8 cellular contexts compared by ENCODE assay signal in genomic region chr5:87541033-87541432, GRCh38.
A peak's percentile ranks its signal among the peaks of the same experiment; 100 is the strongest.
DNase-seq lines count a peak whose midpoint lies in the region; ATAC-seq and TF ChIP-seq lines count a peak whose summit lies in the region.

No MANE protein-coding gene starts in this region.

- H3K4me1 ChIP-seq in adrenal gland (replicated peaks in 1 of 2) (no peaks in the 10 kb centered on the region), iPS DF 6.9 (ENCODE audit: control insufficient read depth, insufficient read depth, low read length) (peaks cover 2% of the 10 kb centered on the region; the same call in 1 of the 2 replicates), esophagus squamous epithelium (no peaks in the 10 kb centered on the region)

- 28 to 37% (median 33%) methylated on average over 1 of the region's 1 CpG for WGBS in adrenal gland, 4 donors
- no CpG with 5 or more reads among the region's 1 CpG for WGBS in iPS DF 6.9 (ENCODE audit: insufficient coverage, insufficient read length)
- WGBS in esophagus squamous epithelium, 2 donors: 36 to 52% methylated on average over 1 of the region's 1 CpG

- no peaks in the 10 kb centered on the region for H3K9me3 ChIP-seq in adrenal gland (replicated peaks in 1 of 3)
- H3K9me3 ChIP-seq in iPS DF 6.9 (ENCODE audit: control insufficient read depth, insufficient read depth, low read length): no peaks in the 10 kb centered on the region
- no peaks in the 10 kb centered on the region for H3K9me3 ChIP-seq in esophagus squamous epithelium

- H3K4me3 ChIP-seq in LNCaP clone FGC (ENCODE audit: low read depth, low read length) (no peak overlapping the region), adrenal gland (no peak overlapping the region), iPS DF 6.9 (ENCODE audit: low read length) (no peak overlapping the region), esophagus squamous epithelium (no peak overlapping the region)

- DNase-seq in AG08396 (ENCODE audit: low spot score) (peak; percentile 10), LNCaP clone FGC (ENCODE audit: low read depth) (peak; percentile 99), adrenal gland (peak; percentile 67 to 88 (median 85)), iPS DF 6.9 (ENCODE audit: low read depth, low spot score) (peak; percentile 11), esophagus squamous epithelium (lab: John Stamatoyannopoulos, UW) (no peak), GM19240 (ENCODE audit: insufficient read length, low spot score) (no peak)
- no peak for DNase-seq in activated CD8-positive, alpha-beta memory T cell treated with anti-CD3 and anti-CD28 coated beads for 24 hours

- TF ChIP-seq CTCF in LNCaP clone FGC (IDR thresholded peaks at IDR 0.05; ENCODE audit: control insufficient read depth, extremely low read depth, insufficient read depth): peak; percentile 42
- TF ChIP-seq CTCF in adrenal gland (IDR thresholded peaks at IDR 0.05): no peak
- no peak for TF ChIP-seq CTCF in esophagus squamous epithelium (IDR thresholded peaks at IDR 0.05)

- intact Hi-C loops in adrenal gland (cut with DNase I): no loop called here
- intact Hi-C loops in esophagus squamous epithelium (cut with DNase I): no loop called here

- H3K27me3 ChIP-seq in adrenal gland (no peaks in the 10 kb centered on the region), iPS DF 6.9 (ENCODE audit: control insufficient read depth, insufficient read depth, low read length) (no peaks in the 10 kb centered on the region), esophagus squamous epithelium (no peaks in the 10 kb centered on the region)

- no peak overlapping the region for H3K27ac ChIP-seq in adrenal gland
- H3K27ac ChIP-seq in iPS DF 6.9 (ENCODE audit: low read length): no peak overlapping the region
- H3K27ac ChIP-seq in esophagus squamous epithelium: no peak overlapping the region

- H3K36me3 ChIP-seq in adrenal gland (replicated peaks in 1 of 2) (no peaks in the 10 kb centered on the region), iPS DF 6.9 (ENCODE audit: control insufficient read depth, insufficient read depth, low read length) (no peaks in the 10 kb centered on the region), esophagus squamous epithelium (no peaks in the 10 kb centered on the region)

- no peak for TF ChIP-seq POLR2A in adrenal gland (IDR thresholded peaks at IDR 0.05)
- no peak for TF ChIP-seq POLR2A in esophagus squamous epithelium (IDR thresholded peaks at IDR 0.05)

- ATAC-seq in HG03108 (IDR thresholded peaks at IDR 0.05; ENCODE audit: unreplicated experiment): no peak

Comparison
In these comparisons a context has a peak if more than half of its experiments do, and no peak if none do; other contexts are left out.
1. DNase-seq: peak in AG08396 (single experiment), LNCaP clone FGC (single experiment), adrenal gland (7 of 7) and iPS DF 6.9 (single experiment); none in esophagus squamous epithelium (single experiment), activated CD8-positive, alpha-beta memory T cell treated with anti-CD3 and anti-CD28 coated beads for 24 hours (single experiment) and GM19240 (single experiment).